Comparison of ENCODE assay signal across 1 cellular context in the genomic region with DNA sequence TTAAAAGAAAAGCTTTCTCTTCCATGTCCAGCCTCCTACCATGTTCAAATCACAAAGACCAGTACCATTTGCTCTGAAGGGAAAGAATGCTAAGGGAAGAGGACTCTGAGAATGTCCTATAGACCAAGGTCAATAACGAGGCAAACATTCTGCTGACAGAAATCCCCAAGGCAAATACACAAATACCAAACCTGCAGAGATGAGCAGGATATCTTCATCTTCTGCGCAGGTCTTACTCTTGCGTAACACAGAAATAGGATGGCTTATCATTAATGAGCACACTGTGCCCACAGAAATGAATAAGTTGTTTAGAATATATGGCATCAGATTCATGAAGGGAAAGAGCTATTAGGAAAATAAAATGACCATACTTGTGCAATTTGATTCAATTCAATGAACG.
TF ChIP-seq lines count a peak whose summit lies in the region.

No MANE protein-coding gene starts in this region.

TF ChIP-seq in HepG2, 621 proteins besides CTCF, POLR2A, EP300 and RAD21 (continued from another document and continues in another):
- peak; percentile 87 for TF ChIP-seq HNF4A (CRISPR knock-in tag; IDR thresholded peaks at IDR 0.05)
- no peak for TF ChIP-seq HOXA9 (CRISPR knock-in tag; IDR thresholded peaks at IDR 0.05; ENCODE audit: borderline replicate concordance)
- peak; percentile 96 for TF ChIP-seq CEBPG (CRISPR knock-in tag; IDR thresholded peaks at IDR 0.05)
- TF ChIP-seq DMAP1 (CRISPR knock-in tag; IDR thresholded peaks at IDR 0.05), result no peak
- no peak for TF ChIP-seq HCFC1 (IDR thresholded peaks at IDR 0.05; ENCODE audit: low read depth, low read length)
- no peak for TF ChIP-seq HES4 (CRISPR knock-in tag; IDR thresholded peaks at IDR 0.05; ENCODE audit: borderline replicate concordance)
- no peak for TF ChIP-seq KLF12 (CRISPR knock-in tag; IDR thresholded peaks at IDR 0.05; ENCODE audit: borderline replicate concordance)
- TF ChIP-seq MIXL1 (CRISPR knock-in tag; IDR thresholded peaks at IDR 0.05), result peak; percentile 81
- TF ChIP-seq, protein P1, sequence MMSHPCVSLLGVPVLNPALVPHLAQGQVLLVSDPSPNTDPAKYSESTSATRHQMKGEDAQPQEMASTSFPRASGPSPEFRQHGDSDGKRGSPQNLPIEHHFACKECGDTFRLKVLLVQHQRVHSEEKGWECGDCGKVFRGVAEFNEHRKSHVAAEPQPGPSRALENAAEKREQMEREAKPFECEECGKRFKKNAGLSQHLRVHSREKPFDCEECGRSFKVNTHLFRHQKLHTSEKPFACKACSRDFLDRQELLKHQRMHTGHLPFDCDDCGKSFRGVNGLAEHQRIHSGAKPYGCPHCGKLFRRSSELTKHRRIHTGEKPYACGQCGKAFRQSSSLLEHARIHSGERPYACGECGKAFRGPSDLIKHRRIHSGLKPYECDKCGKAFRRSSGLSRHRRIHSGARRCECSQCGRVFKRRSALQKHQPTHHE (CRISPR knock-in tag; IDR thresholded peaks at IDR 0.05; ENCODE audit: borderline replicate concordance), result no peak
- peak; percentile 53; the same call in 1 of the 2 replicates for TF ChIP-seq SIX4 (CRISPR knock-in tag; IDR thresholded peaks at IDR 0.05)
- no peak for TF ChIP-seq TCF7L2 (IDR thresholded peaks at IDR 0.05; ENCODE audit: low read depth, low read length)
- peak; percentile 82 for TF ChIP-seq BCL6 (CRISPR knock-in tag; IDR thresholded peaks at IDR 0.05)
- TF ChIP-seq ONECUT2 (CRISPR knock-in tag; IDR thresholded peaks at IDR 0.05), result 0 out of 2 replicates have a peak, but pooled peaks have one; percentile 23
- peak; percentile 29; the same call in 1 of the 2 replicates for TF ChIP-seq ZNF205 (CRISPR knock-in tag; IDR thresholded peaks at IDR 0.05)
- peak; percentile 86 for TF ChIP-seq ZNF614 (CRISPR knock-in tag; IDR thresholded peaks at IDR 0.05; ENCODE audit: borderline replicate concordance)
- TF ChIP-seq HDAC1 (CRISPR knock-in tag; IDR thresholded peaks at IDR 0.05), result peak; percentile 74; the same call in 1 of the 2 replicates
- no peak for TF ChIP-seq ZNF225 (CRISPR knock-in tag; IDR thresholded peaks at IDR 0.05)
- peak; percentile 49; the same call in 1 of the 2 replicates for TF ChIP-seq RXRB (CRISPR knock-in tag; IDR thresholded peaks at IDR 0.05; ENCODE audit: borderline replicate concordance)
- peak; percentile 86 for TF ChIP-seq ZNF644 (CRISPR knock-in tag; IDR thresholded peaks at IDR 0.05; ENCODE audit: low read depth)
- no peak for TF ChIP-seq ZNF350 (CRISPR knock-in tag; IDR thresholded peaks at IDR 0.05; ENCODE audit: borderline replicate concordance, low read depth)
- peak; percentile 67 for TF ChIP-seq ZEB1 (IDR thresholded peaks at IDR 0.05; ENCODE audit: insufficient replicate concordance, low read depth)
- TF ChIP-seq HMG20B (CRISPR knock-in tag; conservative IDR thresholded peaks at IDR 0.05), result 0 out of 2 replicates have a peak, but pooled peaks have one; percentile 43
- TF ChIP-seq, protein P2, sequence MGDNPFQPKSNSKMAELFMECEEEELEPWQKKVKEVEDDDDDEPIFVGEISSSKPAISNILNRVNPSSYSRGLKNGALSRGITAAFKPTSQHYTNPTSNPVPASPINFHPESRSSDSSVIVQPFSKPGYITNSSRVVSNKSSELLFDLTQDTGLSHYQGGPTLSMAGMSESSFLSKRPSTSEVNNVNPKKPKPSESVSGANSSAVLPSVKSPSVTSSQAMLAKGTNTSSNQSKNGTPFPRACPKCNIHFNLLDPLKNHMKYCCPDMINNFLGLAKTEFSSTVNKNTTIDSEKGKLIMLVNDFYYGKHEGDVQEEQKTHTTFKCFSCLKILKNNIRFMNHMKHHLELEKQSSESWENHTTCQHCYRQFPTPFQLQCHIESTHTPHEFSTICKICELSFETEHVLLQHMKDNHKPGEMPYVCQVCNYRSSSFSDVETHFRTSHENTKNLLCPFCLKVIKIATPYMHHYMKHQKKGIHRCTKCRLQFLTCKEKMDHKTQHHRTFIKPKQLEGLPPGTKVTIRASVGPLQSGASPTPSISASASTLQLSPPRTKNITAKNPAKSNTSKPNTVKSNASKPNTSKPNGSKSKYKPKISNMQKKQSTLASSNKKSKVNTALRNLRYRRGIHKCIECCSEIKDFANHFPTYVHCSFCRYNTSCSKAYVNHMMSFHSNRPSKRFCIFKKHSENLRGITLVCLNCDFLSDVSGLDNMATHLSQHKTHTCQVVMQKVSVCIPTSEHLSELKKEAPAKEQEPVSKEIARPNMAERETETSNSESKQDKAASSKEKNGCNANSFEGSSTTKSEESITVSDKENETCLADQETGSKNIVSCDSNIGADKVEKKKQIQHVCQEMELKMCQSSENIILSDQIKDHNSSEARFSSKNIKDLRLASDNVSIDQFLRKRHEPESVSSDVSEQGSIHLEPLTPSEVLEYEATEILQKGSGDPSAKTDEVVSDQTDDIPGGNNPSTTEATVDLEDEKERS (CRISPR knock-in tag; IDR thresholded peaks at IDR 0.05), result no peak
- TF ChIP-seq RARG (CRISPR knock-in tag; IDR thresholded peaks at IDR 0.05; ENCODE audit: low read depth), result no peak
- peak; percentile 72; the same call in 1 of the 2 replicates for TF ChIP-seq ZNF124 (CRISPR knock-in tag; IDR thresholded peaks at IDR 0.05)
- 0 out of 2 replicates have a peak, but pooled peaks have one; percentile 13 for TF ChIP-seq FOXA1 (IDR thresholded peaks at IDR 0.05)
- TF ChIP-seq FOXA1 (CRISPR knock-in tag; IDR thresholded peaks at IDR 0.05), result peak; percentile 70
- TF ChIP-seq SOX5 (CRISPR knock-in tag; IDR thresholded peaks at IDR 0.05; ENCODE audit: borderline replicate concordance), result peak; percentile 50
- no peak for TF ChIP-seq ZBTB1 (CRISPR knock-in tag; IDR thresholded peaks at IDR 0.05; ENCODE audit: borderline replicate concordance)
- TF ChIP-seq PCBP1 (IDR thresholded peaks at IDR 0.05; ENCODE audit: borderline replicate concordance, low read depth, low read length), result no peak
- TF ChIP-seq JUNB (CRISPR knock-in tag; IDR thresholded peaks at IDR 0.05; ENCODE audit: borderline replicate concordance), result no peak
- TF ChIP-seq ZNF354B (CRISPR knock-in tag; IDR thresholded peaks at IDR 0.05), result no peak
- TF ChIP-seq ZNF720 (CRISPR knock-in tag; IDR thresholded peaks at IDR 0.05), result no peak
- TF ChIP-seq, protein P3, sequence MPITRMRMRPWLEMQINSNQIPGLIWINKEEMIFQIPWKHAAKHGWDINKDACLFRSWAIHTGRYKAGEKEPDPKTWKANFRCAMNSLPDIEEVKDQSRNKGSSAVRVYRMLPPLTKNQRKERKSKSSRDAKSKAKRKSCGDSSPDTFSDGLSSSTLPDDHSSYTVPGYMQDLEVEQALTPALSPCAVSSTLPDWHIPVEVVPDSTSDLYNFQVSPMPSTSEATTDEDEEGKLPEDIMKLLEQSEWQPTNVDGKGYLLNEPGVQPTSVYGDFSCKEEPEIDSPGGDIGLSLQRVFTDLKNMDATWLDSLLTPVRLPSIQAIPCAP (CRISPR knock-in tag; IDR thresholded peaks at IDR 0.05; ENCODE audit: low read depth), result no peak
- TF ChIP-seq TCF7 (IDR thresholded peaks at IDR 0.05; ENCODE audit: low read depth), result no peak
- no peak for TF ChIP-seq ZNF484 (CRISPR knock-in tag; IDR thresholded peaks at IDR 0.05; ENCODE audit: borderline replicate concordance, low read depth)
- peak; percentile 53; the same call in 1 of the 2 replicates for TF ChIP-seq ATF2 (CRISPR knock-in tag; IDR thresholded peaks at IDR 0.05)
- TF ChIP-seq ZMYM4 (CRISPR knock-in tag; IDR thresholded peaks at IDR 0.05), result peak; percentile 76
- TF ChIP-seq MAFF (IDR thresholded peaks at IDR 0.05; ENCODE audit: low read depth, low read length), result 0 out of 2 replicates have a peak, but pooled peaks have one; percentile 34
- TF ChIP-seq MTF1 (CRISPR knock-in tag; IDR thresholded peaks at IDR 0.05), result no peak
- no peak for TF ChIP-seq ZNF337 (CRISPR knock-in tag; IDR thresholded peaks at IDR 0.05; ENCODE audit: borderline replicate concordance, low read depth)
- TF ChIP-seq CAMTA2 (CRISPR knock-in tag; IDR thresholded peaks at IDR 0.05; ENCODE audit: borderline replicate concordance), result no peak
- peak; percentile 60; the same call in 1 of the 2 replicates for TF ChIP-seq KAT8 (CRISPR knock-in tag; IDR thresholded peaks at IDR 0.05)
- TF ChIP-seq NAIF1 (CRISPR knock-in tag; IDR thresholded peaks at IDR 0.05; ENCODE audit: borderline replicate concordance), result no peak
- no peak for TF ChIP-seq ZNF235 (CRISPR knock-in tag; IDR thresholded peaks at IDR 0.05; ENCODE audit: borderline replicate concordance)
- TF ChIP-seq ZNF331 (CRISPR knock-in tag; IDR thresholded peaks at IDR 0.05), result peak; percentile 84
- TF ChIP-seq SOX6 (IDR thresholded peaks at IDR 0.05), result no peak
- peak; percentile 73 for TF ChIP-seq SOX6 (CRISPR knock-in tag; IDR thresholded peaks at IDR 0.05)
- TF ChIP-seq GABPA (IDR thresholded peaks at IDR 0.05; ENCODE audit: low read depth, low read length), result no peak
- no peak for TF ChIP-seq GABPA (CRISPR knock-in tag; IDR thresholded peaks at IDR 0.05; ENCODE audit: low read depth)
- no peak for TF ChIP-seq ATF6 (CRISPR knock-in tag; conservative IDR thresholded peaks at IDR 0.05)
- TF ChIP-seq SMAD1 (CRISPR knock-in tag; IDR thresholded peaks at IDR 0.05; ENCODE audit: borderline replicate concordance, low read depth), result no peak
- TF ChIP-seq HOMEZ (CRISPR knock-in tag; IDR thresholded peaks at IDR 0.05; ENCODE audit: low read depth), result peak; percentile 76; the same call in 1 of the 2 replicates
- TF ChIP-seq PHB2 (IDR thresholded peaks at IDR 0.05; ENCODE audit: partially characterized antibody), result no peak
- TF ChIP-seq ZFP1 (CRISPR knock-in tag; IDR thresholded peaks at IDR 0.05), result no peak
- TF ChIP-seq, protein P4, sequence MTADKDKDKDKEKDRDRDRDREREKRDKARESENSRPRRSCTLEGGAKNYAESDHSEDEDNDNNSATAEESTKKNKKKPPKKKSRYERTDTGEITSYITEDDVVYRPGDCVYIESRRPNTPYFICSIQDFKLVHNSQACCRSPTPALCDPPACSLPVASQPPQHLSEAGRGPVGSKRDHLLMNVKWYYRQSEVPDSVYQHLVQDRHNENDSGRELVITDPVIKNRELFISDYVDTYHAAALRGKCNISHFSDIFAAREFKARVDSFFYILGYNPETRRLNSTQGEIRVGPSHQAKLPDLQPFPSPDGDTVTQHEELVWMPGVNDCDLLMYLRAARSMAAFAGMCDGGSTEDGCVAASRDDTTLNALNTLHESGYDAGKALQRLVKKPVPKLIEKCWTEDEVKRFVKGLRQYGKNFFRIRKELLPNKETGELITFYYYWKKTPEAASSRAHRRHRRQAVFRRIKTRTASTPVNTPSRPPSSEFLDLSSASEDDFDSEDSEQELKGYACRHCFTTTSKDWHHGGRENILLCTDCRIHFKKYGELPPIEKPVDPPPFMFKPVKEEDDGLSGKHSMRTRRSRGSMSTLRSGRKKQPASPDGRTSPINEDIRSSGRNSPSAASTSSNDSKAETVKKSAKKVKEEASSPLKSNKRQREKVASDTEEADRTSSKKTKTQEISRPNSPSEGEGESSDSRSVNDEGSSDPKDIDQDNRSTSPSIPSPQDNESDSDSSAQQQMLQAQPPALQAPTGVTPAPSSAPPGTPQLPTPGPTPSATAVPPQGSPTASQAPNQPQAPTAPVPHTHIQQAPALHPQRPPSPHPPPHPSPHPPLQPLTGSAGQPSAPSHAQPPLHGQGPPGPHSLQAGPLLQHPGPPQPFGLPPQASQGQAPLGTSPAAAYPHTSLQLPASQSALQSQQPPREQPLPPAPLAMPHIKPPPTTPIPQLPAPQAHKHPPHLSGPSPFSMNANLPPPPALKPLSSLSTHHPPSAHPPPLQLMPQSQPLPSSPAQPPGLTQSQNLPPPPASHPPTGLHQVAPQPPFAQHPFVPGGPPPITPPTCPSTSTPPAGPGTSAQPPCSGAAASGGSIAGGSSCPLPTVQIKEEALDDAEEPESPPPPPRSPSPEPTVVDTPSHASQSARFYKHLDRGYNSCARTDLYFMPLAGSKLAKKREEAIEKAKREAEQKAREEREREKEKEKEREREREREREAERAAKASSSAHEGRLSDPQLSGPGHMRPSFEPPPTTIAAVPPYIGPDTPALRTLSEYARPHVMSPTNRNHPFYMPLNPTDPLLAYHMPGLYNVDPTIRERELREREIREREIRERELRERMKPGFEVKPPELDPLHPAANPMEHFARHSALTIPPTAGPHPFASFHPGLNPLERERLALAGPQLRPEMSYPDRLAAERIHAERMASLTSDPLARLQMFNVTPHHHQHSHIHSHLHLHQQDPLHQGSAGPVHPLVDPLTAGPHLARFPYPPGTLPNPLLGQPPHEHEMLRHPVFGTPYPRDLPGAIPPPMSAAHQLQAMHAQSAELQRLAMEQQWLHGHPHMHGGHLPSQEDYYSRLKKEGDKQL (CRISPR knock-in tag; IDR thresholded peaks at IDR 0.05; ENCODE audit: low read depth), result peak; percentile 53; the same call in 1 of the 2 replicates
- peak; percentile 98 for TF ChIP-seq CEBPB (IDR thresholded peaks at IDR 0.05; ENCODE audit: borderline replicate concordance, low read depth, low read length)
